Comparison of ENCODE assay signal across 28 cellular contexts in genomic region chr19:56332695-56333094, GRCh38.
"Had no signal": no experiment of that assay in that cellular context is flagged by ENCODE, and none has a peak within 500 bp of the region (broad histone marks: within the 10 kb centered on the region; RNA-seq: fewer than 3 reads in every experiment).

No MANE protein-coding gene starts in this region.

- H3K27me3 Mint-ChIP-seq: stimulated activated memory B cell treated with anti-CD40 and anti-IgM and Interleukin-4, amounts not matched to agents 10 μg/mL and 1 μg/mL and 100 μg/mL, for 72 hours; stimulated activated naive CD8-positive, alpha-beta T cell treated with anti-CD3 and anti-CD28 coated beads, Interleukin-15, amount 100 ng/mL, for 72 hours had no signal

- H3K27ac Mint-ChIP-seq: stimulated activated effector memory CD8-positive, alpha-beta T cell treated with anti-CD3 and anti-CD28 coated beads, Interleukin-12 subunit alpha, Interleukin-12 subunit beta, amount 100 ng/mL, for 72 hours; stimulated activated memory B cell treated with anti-CD40 and anti-IgM and Interleukin-4, amounts not matched to agents 10 μg/mL and 1 μg/mL and 100 μg/mL, for 72 hours; stimulated activated naive B cell treated with anti-CD40 and anti-IgM and Interleukin-4, amounts not matched to agents 10 μg/mL and 1 μg/mL and 100 μg/mL, for 72 hours; stimulated activated naive CD8-positive, alpha-beta T cell treated with anti-CD3 and anti-CD28 coated beads, Interleukin-15, amount 100 ng/mL, for 72 hours; stimulated activated naive CD8-positive, alpha-beta T cell treated with anti-CD3 and anti-CD28 coated beads, Interleukin-15, Interleukin-2, amounts not matched to agents 100 ng/mL and 50 ng/mL, for 24 hours; type B pancreatic cell had no signal

- FAIRE-seq: urothelium cell line had no signal

- DNase-seq: stimulated activated CD4-positive, alpha-beta T cell treated with anti-CD3 and anti-CD28 coated beads, Interleukin-2, amount 100 ng/mL, for 48 hours; stimulated activated CD4-positive, alpha-beta T cell treated with anti-CD3 and anti-CD28 coated beads, Interleukin-4, amount 100 ng/mL, for 1 hour; stimulated activated CD4-positive, alpha-beta T cell treated with anti-CD3 and anti-CD28 coated beads, Interleukin-4, amount 100 ng/mL, for 24 hours; stimulated activated CD4-positive, alpha-beta T cell treated with anti-CD3 and anti-CD28 coated beads, Interleukin-4, amount 100 ng/mL, for 4 hours; stimulated activated CD8-positive, alpha-beta memory T cell treated with anti-CD3 and anti-CD28 coated beads, Interleukin-4, amount 100 ng/mL, for 48 hours; stimulated activated naive B cell treated with anti-CD40 and anti-IgM and Interleukin-4, amounts not matched to agents 10 μg/mL and 1 μg/mL and 100 μg/mL, for 72 hours; stimulated activated naive CD4-positive, alpha-beta T cell treated with Interleukin-2 at 50 U/mL for 16 hours; stimulated activated naive CD8-positive, alpha-beta T cell treated with anti-CD3 and anti-CD28 coated beads, Interleukin-15, amount 100 ng/mL, for 72 hours; stimulated activated naive CD8-positive, alpha-beta T cell treated with anti-CD3 and anti-CD28 coated beads, Interleukin-15, Interleukin-2, amounts not matched to agents 100 U/mL and 50 U/mL, for 24 hours; stomach; substantia nigra; testis; thyroid gland; tibial artery; transverse colon; trophoblast cell; upper lobe of left lung; upper lobe of right lung; uterus had no signal

- H3K36me3 Mint-ChIP-seq: stimulated activated effector memory CD8-positive, alpha-beta T cell treated with anti-CD3 and anti-CD28 coated beads, Interleukin-12 subunit alpha, Interleukin-12 subunit beta, amount 100 ng/mL, for 72 hours; stimulated activated memory B cell treated with anti-CD40 and anti-IgM and Interleukin-4, amounts not matched to agents 10 μg/mL and 1 μg/mL and 100 μg/mL, for 72 hours; type B pancreatic cell had no signal

- H3K9me3 Mint-ChIP-seq: stimulated activated effector memory CD8-positive, alpha-beta T cell treated with anti-CD3 and anti-CD28 coated beads, Interleukin-12 subunit alpha, Interleukin-12 subunit beta, amount 100 ng/mL, for 72 hours had no signal

- H3K4me1 Mint-ChIP-seq: stimulated activated effector memory CD8-positive, alpha-beta T cell treated with anti-CD3 and anti-CD28 coated beads, Interleukin-12 subunit alpha, Interleukin-12 subunit beta, amount 100 ng/mL, for 72 hours; stimulated activated memory B cell treated with anti-CD40 and anti-IgM and Interleukin-4, amounts not matched to agents 10 μg/mL and 1 μg/mL and 100 μg/mL, for 72 hours; stimulated activated naive B cell treated with anti-CD40 and anti-IgM and Interleukin-4, amounts not matched to agents 10 μg/mL and 1 μg/mL and 100 μg/mL, for 72 hours; stimulated activated naive CD8-positive, alpha-beta T cell treated with anti-CD3 and anti-CD28 coated beads, Interleukin-15, amount 100 ng/mL, for 72 hours had no signal

- H3K27me3 ChIP-seq: stomach, suprapubic skin, testis, thyroid gland, tibial artery, tibial nerve, transverse colon, upper lobe of left lung, upper lobe of right lung, uterus, vagina had no signal

- H3K4me3 Mint-ChIP-seq: stimulated activated effector memory CD8-positive, alpha-beta T cell treated with anti-CD3 and anti-CD28 coated beads, Interleukin-12 subunit alpha, Interleukin-12 subunit beta, amount 100 ng/mL, for 72 hours; stimulated activated memory B cell treated with anti-CD40 and anti-IgM and Interleukin-4, amounts not matched to agents 10 μg/mL and 1 μg/mL and 100 μg/mL, for 72 hours; stimulated activated naive B cell treated with anti-CD40 and anti-IgM and Interleukin-4, amounts not matched to agents 10 μg/mL and 1 μg/mL and 100 μg/mL, for 72 hours; stimulated activated naive CD8-positive, alpha-beta T cell treated with anti-CD3 and anti-CD28 coated beads, Interleukin-15, amount 100 ng/mL, for 72 hours; stimulated activated naive CD8-positive, alpha-beta T cell treated with anti-CD3 and anti-CD28 coated beads, Interleukin-15, Interleukin-2, amounts not matched to agents 100 ng/mL and 50 ng/mL, for 24 hours; type B pancreatic cell had no signal

- H3K4me3 ChIP-seq: stomach, suprapubic skin, testis, thoracic aorta, thyroid gland, tibial artery, tibial nerve, transverse colon, upper lobe of left lung, upper lobe of right lung, uterus, vagina had no signal

- ATAC-seq: stimulated activated effector memory CD8-positive, alpha-beta T cell treated with anti-CD3 and anti-CD28 coated beads, Interleukin-12 subunit alpha, Interleukin-12 subunit beta, amount 100 ng/mL, for 72 hours; stimulated activated memory B cell treated with anti-CD40 and anti-IgM and Interleukin-4, amounts not matched to agents 10 μg/mL and 1 μg/mL and 100 μg/mL, for 72 hours; stimulated activated naive CD8-positive, alpha-beta T cell treated with anti-CD3 and anti-CD28 coated beads, Interleukin-15, amount 100 ng/mL, for 72 hours; stimulated activated naive CD8-positive, alpha-beta T cell treated with anti-CD3 and anti-CD28 coated beads, Interleukin-15, Interleukin-2, amounts not matched to agents 100 U/mL and 50 U/mL, for 24 hours had no signal

- H3K36me3 ChIP-seq: stomach, suprapubic skin, thoracic aorta, thyroid gland, tibial artery, tibial nerve, transverse colon, upper lobe of left lung, upper lobe of right lung, uterus, vagina had no signal

- H3K27ac ChIP-seq: stomach, suprapubic skin, testis, thoracic aorta, thyroid gland, tibial artery, tibial nerve, transverse colon, upper lobe of left lung, upper lobe of right lung, uterus, vagina had no signal

- H3K4me1 ChIP-seq: stomach, suprapubic skin, testis, thyroid gland, tibial artery, tibial nerve, upper lobe of left lung, upper lobe of right lung, uterus, vagina had no signal

- H3K9me3 ChIP-seq: suprapubic skin, testis, thyroid gland, upper lobe of right lung, vagina had no signal
